17 cellular contexts compared by ENCODE assay signal in the genomic region with DNA sequence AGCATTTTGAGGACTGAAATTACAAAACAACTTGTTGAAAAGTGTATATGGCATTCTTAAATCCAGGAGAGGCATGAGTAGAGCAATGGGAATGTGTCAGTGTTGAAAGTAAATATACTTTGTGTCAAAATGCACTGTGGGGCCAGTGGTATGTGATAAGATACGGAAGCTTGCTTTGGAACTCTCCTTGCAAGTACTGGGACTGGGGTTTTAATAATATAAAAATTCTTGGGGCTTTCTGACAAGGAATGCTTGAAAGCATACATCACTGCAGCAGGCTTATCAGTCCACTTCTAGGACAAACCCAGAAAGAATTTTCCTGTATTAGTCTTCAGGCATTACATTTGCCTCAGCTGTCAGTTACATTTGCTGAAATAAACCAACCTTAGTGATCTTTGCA.
A peak's percentile ranks its signal among the peaks of the same experiment; 100 is the strongest.
DNase-seq lines count a peak whose midpoint lies in the region; TF ChIP-seq lines count a peak whose summit lies in the region.
"Had no signal": no experiment of that assay in that cellular context is flagged by ENCODE, and none has a peak within 500 bp of the region (broad histone marks: within the 10 kb centered on the region; RNA-seq: fewer than 3 reads in every experiment).

No MANE protein-coding gene starts in this region.

- H3K4me3 ChIP-seq in AG04449 (ENCODE audit: low read depth, low read length) (no peak overlapping the region), mesodermal cell (ENCODE audit: extremely low read depth, insufficient read depth, low read length, poor library complexity, severe bottlenecking) (no peak overlapping the region), endodermal cell (ENCODE audit: low read length) (no peak overlapping the region), ovary (no peak overlapping the region)
- H3K4me3 ChIP-seq: MG63, thoracic aorta had no signal

- H3K9me3 Mint-ChIP-seq in endodermal cell, result no peaks in the 10 kb centered on the region

- TF ChIP-seq CTCF in AG04449 (IDR thresholded peaks at IDR 0.05; ENCODE audit: insufficient read depth, low read length, missing control alignments) (no peak), endodermal cell (conservative IDR thresholded peaks at IDR 0.05) (no peak), ovary (IDR thresholded peaks at IDR 0.05) (no peak)

- H3K36me3 Mint-ChIP-seq in endodermal cell (ENCODE audit: low read depth), result no peaks in the 10 kb centered on the region
- H3K36me3 Mint-ChIP-seq: activated naive CD4-positive, alpha-beta T cell treated with anti-CD3 and anti-CD28 coated beads, Interleukin-2, amount 50 U/mL, for 24 hours had no signal

- TF ChIP-seq EP300 in ovary (IDR thresholded peaks at IDR 0.05), result no peak

- DNase-seq in AG04449 (ENCODE audit: low read depth, low spot score), result peak; percentile 41
- peak; percentile 2 for DNase-seq in HuH-7 (ENCODE audit: low spot score)
- peak; percentile 43 for DNase-seq in dedifferentiated amniotic fluid mesenchymal stem cell (ENCODE audit: extremely low spot score)
- no peak for DNase-seq in endodermal cell
- no peak for DNase-seq in DMS53 (lab: John Stamatoyannopoulos, UW)
- no peak for DNase-seq in NCI-H146 (lab: John Stamatoyannopoulos, UW)
- no peak for DNase-seq in ovary
- DNase-seq: activated CD4-positive, CD25-positive, alpha-beta regulatory T cell treated with anti-CD3 and anti-CD28 coated beads, Interleukin-2, amount 50 U/mL, for 72 hours; MG63; NCI-H2029; NCI-H69; stimulated activated CD4-positive, alpha-beta T cell treated with anti-CD3 and anti-CD28 coated beads, Interleukin-2, amount 100 ng/mL, for 24 hours; stimulated activated CD8-positive, alpha-beta memory T cell treated with anti-CD3 and anti-CD28 coated beads, Interleukin-4, amount 100 ng/mL, for 48 hours had no signal

- H3K27me3 ChIP-seq in endodermal cell (ENCODE audit: control insufficient read depth, insufficient read depth, low read length, poor library complexity, severe bottlenecking) (no peaks in the 10 kb centered on the region), ovary (no peaks in the 10 kb centered on the region)
- H3K27me3 ChIP-seq: MG63 had no signal

- H3K27ac ChIP-seq in mesodermal cell (ENCODE audit: low read depth, low read length, severe bottlenecking), result peak overlapping the region; percentile 57
- H3K27ac ChIP-seq in endodermal cell (ENCODE audit: low read depth, low read length), result no peak overlapping the region
- H3K27ac ChIP-seq in ovary, result no peak overlapping the region
- H3K27ac ChIP-seq: thoracic aorta had no signal

- TF ChIP-seq POLR2A in ovary (IDR thresholded peaks at IDR 0.05), result no peak

- H3K4me1 Mint-ChIP-seq in endodermal cell, result peaks cover 38% of the 10 kb centered on the region
- H3K4me1 Mint-ChIP-seq: activated naive CD4-positive, alpha-beta T cell treated with anti-CD3 and anti-CD28 coated beads, Interleukin-2, amount 50 U/mL, for 24 hours had no signal

- no peak overlapping the region for H3K4me3 Mint-ChIP-seq in endodermal cell
- H3K4me3 Mint-ChIP-seq: activated naive CD4-positive, alpha-beta T cell treated with anti-CD3 and anti-CD28 coated beads, Interleukin-2, amount 50 U/mL, for 24 hours; T-helper 1 cell treated with Interleukin-12 subunit alpha and Interleukin-12 subunit beta and Interleukin-4 antibody, amounts not matched to agents 30 μg/mL and 1 μg/mL, for 36 hours had no signal

- no peaks in the 10 kb centered on the region for H3K9me3 ChIP-seq in mesodermal cell (ENCODE audit: control insufficient read depth, low read length)
- no peaks in the 10 kb centered on the region for H3K9me3 ChIP-seq in endodermal cell (ENCODE audit: control insufficient read depth, low read length)
- no peaks in the 10 kb centered on the region for H3K9me3 ChIP-seq in ovary
- H3K9me3 ChIP-seq: MG63, thoracic aorta had no signal

- intact Hi-C loops in ovary (cut with DNase I), result no loop called here

- CTCF ChIA-PET in AG04449 (lab: Yijun Ruan, JAX), result interaction anchor here (1.4 kb wide), 1 partner anchor 11 kb away, joined by 3 read pairs; no protein-coding TSS in a partner anchor

- H3K27ac Mint-ChIP-seq in endodermal cell, result no peak overlapping the region
- H3K27ac Mint-ChIP-seq: activated naive CD4-positive, alpha-beta T cell treated with anti-CD3 and anti-CD28 coated beads, Interleukin-2, amount 50 U/mL, for 24 hours; T-helper 1 cell treated with Interleukin-12 subunit alpha and Interleukin-12 subunit beta and Interleukin-4 antibody, amounts not matched to agents 30 μg/mL and 1 μg/mL, for 36 hours had no signal

- H3K4me1 ChIP-seq in mesodermal cell (ENCODE audit: control insufficient read depth, insufficient read depth, low read length, poor library complexity, severe bottlenecking), result peaks cover 28% of the 10 kb centered on the region
- H3K4me1 ChIP-seq in endodermal cell (ENCODE audit: control insufficient read depth, insufficient read depth, low read length), result peaks cover 14% of the 10 kb centered on the region
- H3K4me1 ChIP-seq in ovary (ENCODE audit: insufficient read depth), result peaks cover 3% of the 10 kb centered on the region

- 40 to 60% methylated on average over 1 of the region's 1 CpG for WGBS in mesodermal cell (ENCODE audit: insufficient coverage in 2 of 2), 2 experiments
- WGBS in endodermal cell (ENCODE audit: insufficient coverage in 1 of 2, insufficient read length in 1 of 2), 2 experiments, result 80% methylated on average over 1 of the region's 1 CpG; no CpG with 5 or more reads in 1 of the 2 experiments
- WGBS in ovary, 3 donors, result 7 to 24% (median 21%) methylated on average over 1 of the region's 1 CpG

- H3K27me3 Mint-ChIP-seq in endodermal cell (ENCODE audit: insufficient read depth), result no peaks in the 10 kb centered on the region
- H3K27me3 Mint-ChIP-seq: activated naive CD4-positive, alpha-beta T cell treated with anti-CD3 and anti-CD28 coated beads, Interleukin-2, amount 50 U/mL, for 24 hours had no signal

- H3K9ac ChIP-seq in endodermal cell (ENCODE audit: extremely low read depth, low read length, poor library complexity, severe bottlenecking), result no peak overlapping the region

- POLR2A ChIA-PET in AG04449 (lab: Yijun Ruan, JAX), result no interaction called here

- H3K36me3 ChIP-seq in mesodermal cell (ENCODE audit: control insufficient read depth, insufficient read depth, low read length) (no peaks in the 10 kb centered on the region), endodermal cell (ENCODE audit: control insufficient read depth, insufficient read depth, low read length) (no peaks in the 10 kb centered on the region), ovary (no peaks in the 10 kb centered on the region)
- H3K36me3 ChIP-seq: MG63, thoracic aorta had no signal

Comparison
In these comparisons a context has a peak if more than half of its experiments do, and no peak if none do; other contexts are left out.
1. DNase-seq: peak in AG04449 (single experiment), HuH-7 (single experiment) and dedifferentiated amniotic fluid mesenchymal stem cell (single experiment); none in endodermal cell (single experiment), DMS53 (single experiment), NCI-H146 (single experiment) and ovary (0 of 5).